ENCODE assay signal across 8 cellular contexts in genomic region chr17:38874505-38875419, GRCh38. TPM values are rescaled to one million over a fixed set of nuclear protein-coding genes. Genes with fewer than 3 reads are reported as not detected.
A peak's percentile ranks its signal among the peaks of the same experiment; 100 is the strongest.
DNase-seq lines count a peak whose midpoint lies in the region; ATAC-seq, FAIRE-seq and TF ChIP-seq lines count a peak whose summit lies in the region.

No MANE protein-coding gene starts in this region.

- no peak overlapping the region for H3K18ac ChIP-seq in H1 (ENCODE audit: extremely low read depth, low read length)
- peak overlapping the region; percentile 18 for H3K18ac ChIP-seq in trophoblast cell (ENCODE audit: low read length)

- H3K56ac ChIP-seq in H1 (replicated peaks; ENCODE audit: insufficient read length, low read depth, low read length) = no peak overlapping the region

- no peak overlapping the region for H4K8ac ChIP-seq in H1 (ENCODE audit: extremely low read depth, insufficient read depth, low read length)
- no peak overlapping the region for H4K8ac ChIP-seq in trophoblast cell (ENCODE audit: low read depth, low read length)

- H3K9me3 ChIP-seq in CD4-positive, CD25-positive, alpha-beta regulatory T cell (ENCODE audit: control insufficient read depth in 2 of 2, low read length in 2 of 2) = no peaks in the 10 kb centered on the region
- H3K9me3 ChIP-seq in PC-9 (ENCODE audit: insufficient read depth, low read depth) (no peaks in the 10 kb centered on the region), H1 (ENCODE audit: insufficient read depth in 2 of 2, low read depth in 1 of 2, low read length in 1 of 2) (no peaks in the 10 kb centered on the region), trophoblast cell (ENCODE audit: insufficient read depth, low read depth, low read length) (no peaks in the 10 kb centered on the region)

- H3K79me2 ChIP-seq in PC-9 (ENCODE audit: low read depth) (peaks cover 91% of the 10 kb centered on the region), H1 (ENCODE audit: control insufficient read depth in 1 of 2, insufficient read depth in 2 of 2, low read length in 2 of 2) (peaks cover 32 to 81% of the 10 kb centered on the region in 2 experiments), trophoblast cell (ENCODE audit: control insufficient read depth, insufficient read depth, low read length, poor library complexity) (peaks cover 44% of the 10 kb centered on the region)

- peak overlapping the region in 1 of 4 experiments; percentile 1; a peak in 1 of 7 replicates for H3K9ac ChIP-seq in H1 (replicated peaks in 1 of 4; ENCODE audit: extremely low read depth in 1 of 4, low read depth in 3 of 4, low read length in 3 of 4)
- no peak overlapping the region for H3K9ac ChIP-seq in trophoblast cell (ENCODE audit: low read length)

- H3K27me3 ChIP-seq in CD4-positive, CD25-positive, alpha-beta regulatory T cell (ENCODE audit: control insufficient read depth, insufficient read depth, low read length) = no peaks in the 10 kb centered on the region
- H3K27me3 ChIP-seq in PC-9 (ENCODE audit: insufficient read depth, low read depth) = no peaks in the 10 kb centered on the region
- no peaks in the 10 kb centered on the region for H3K27me3 ChIP-seq in H1 (replicated peaks in 1 of 4; ENCODE audit: control insufficient read depth in 3 of 4, extremely low read depth in 1 of 4, insufficient read depth in 3 of 4, low read length in 3 of 4)
- H3K27me3 ChIP-seq in trophoblast cell (ENCODE audit: insufficient read depth, low read length) = no peaks in the 10 kb centered on the region

- 0 out of 2 replicates have a peak overlapping the region, but pooled peaks have one; percentile 73 for H2BK5ac ChIP-seq in H1 (ENCODE audit: low read depth, low read length)
- peak overlapping the region; percentile 76 for H2BK5ac ChIP-seq in trophoblast cell (ENCODE audit: low read depth, low read length, poor library complexity)

- POLR2A ChIA-PET in PC-9 (lab: Charles Lee; ENCODE audit: unreplicated experiment) (interaction anchor here (0.5 kb wide), 1 partner anchor 147 kb away, joined by 10 read pairs; no protein-coding TSS in a partner anchor), H1 (lab: Charles Lee; ENCODE audit: partially characterized antibody) (interaction anchor here (1.0 to 24.3 kb wide), 6 partner anchors 8 to 50 kb away, joined by 3 to 468 read pairs (median 51); partner anchors contain the start of genes CWC25, LASP1NB and RPL23)

- CTCF ChIA-PET in PC-9 (lab: Charles Lee) = no interaction called here
- CTCF ChIA-PET in H1 (lab: Charles Lee; ENCODE audit: partially characterized antibody) = interaction anchor here (0.8 kb wide), 1 partner anchor 51 kb away, joined by 3 read pairs; the partner anchor contains the start of gene LASP1NB

- peaks cover 31% of the 10 kb centered on the region for H3K79me1 ChIP-seq in H1 (ENCODE audit: low read depth, low read length)
- H3K79me1 ChIP-seq in trophoblast cell (ENCODE audit: low read length) = peaks cover 24% of the 10 kb centered on the region

- H3K27me3 Mint-ChIP-seq in CD4-positive, CD25-positive, alpha-beta regulatory T cell = peaks cover 13% of the 10 kb centered on the region

- peak overlapping the region; percentile 27; the same call in 1 of the 2 replicates for H2BK12ac ChIP-seq in H1 (ENCODE audit: low read depth, low read length)
- H2BK12ac ChIP-seq in trophoblast cell (ENCODE audit: low read length) = peak overlapping the region; percentile 21

- no peak for ATAC-seq in CD4-positive, CD25-positive, alpha-beta regulatory T cell (ENCODE audit: low read depth in 2 of 2)
- no peak for ATAC-seq in GM21423 (IDR thresholded peaks at IDR 0.05; ENCODE audit: unreplicated experiment)

- peaks cover 26% of the 10 kb centered on the region for H3K36me3 ChIP-seq in CD4-positive, CD25-positive, alpha-beta regulatory T cell (ENCODE audit: control insufficient read depth, insufficient read depth, low read length)
- H3K36me3 ChIP-seq in PC-9 (ENCODE audit: low read depth) (peaks cover 8% of the 10 kb centered on the region), H1 (ENCODE audit: control insufficient read depth in 2 of 4, insufficient read depth in 4 of 4, low read length in 3 of 4) (peaks cover 0 to 3% (median 1%) of the 10 kb centered on the region in 4 experiments; a peak in 2 of 8 replicates), trophoblast cell (ENCODE audit: control insufficient read depth in 1 of 2, insufficient read depth in 2 of 2, low read length in 2 of 2) (peaks cover 17 to 29% of the 10 kb centered on the region in 2 experiments)

- no peak for TF ChIP-seq EP300 in H1 (IDR thresholded peaks at IDR 0.05; ENCODE audit: borderline replicate concordance in 1 of 2, low read depth in 2 of 2, low read length in 2 of 2)

- TF ChIP-seq POLR2A in H1 (IDR thresholded peaks at IDR 0.05; ENCODE audit: control extremely low read depth in 1 of 2, low read depth in 2 of 2, low read length in 2 of 2) = no peak

- peak overlapping the region; percentile 71 to 92 (median 83) for H3K27ac Mint-ChIP-seq in CD4-positive, CD25-positive, alpha-beta regulatory T cell

- H3K4me2 ChIP-seq in PC-9 (peak overlapping the region; percentile 79), H1 (ENCODE audit: insufficient read depth in 1 of 2, low read depth in 2 of 2, low read length in 2 of 2) (0 out of 4 replicates have a peak overlapping the region, but pooled peaks of 1 of the 2 experiments have one; percentile 3), trophoblast cell (ENCODE audit: low read length) (peak overlapping the region; percentile 26)

- DNase-seq in CD4-positive, CD25-positive, alpha-beta regulatory T cell = no peak
- DNase-seq in PC-9 = no peak
- DNase-seq in H1 (ENCODE audit: low read depth in 1 of 2, low spot score in 2 of 2) = no peak
- no peak for DNase-seq in trophoblast cell
- no peak for DNase-seq in cerebellar cortex (ENCODE audit: low spot score)
- DNase-seq in NCI-H226 = no peak
- no peak for DNase-seq in NCI-H2196 (lab: John Stamatoyannopoulos, UW; ENCODE audit: unreplicated experiment)

- no peak overlapping the region for H4K5ac ChIP-seq in H1 (ENCODE audit: insufficient read length, low read depth, low read length)

- H3K23ac ChIP-seq in H1 (ENCODE audit: insufficient read length) (no peak overlapping the region), trophoblast cell (ENCODE audit: low read length) (no peak overlapping the region)

- H4K20me1 ChIP-seq in PC-9 (ENCODE audit: insufficient read depth) (peaks cover 57% of the 10 kb centered on the region), H1 (replicated peaks in 1 of 2; ENCODE audit: control insufficient read depth in 1 of 2, insufficient read depth in 2 of 2, low read length in 2 of 2) (peaks cover 2 to 9% of the 10 kb centered on the region in 2 experiments)

- 0 out of 2 replicates have a peak overlapping the region, but pooled peaks have one; percentile 61 for H2BK20ac ChIP-seq in H1 (ENCODE audit: low read length)

- no peak overlapping the region for H2AFZ ChIP-seq in PC-9
- no peak overlapping the region for H2AFZ ChIP-seq in H1 (ENCODE audit: low read length)
- H2AFZ ChIP-seq in trophoblast cell (ENCODE audit: insufficient read depth, low read length, poor library complexity) = no peak overlapping the region

- intact Hi-C loops in PC-9 (cut with micrococcal nuclease; ENCODE audit: unreplicated experiment) = loop anchor here (5.0 kb wide), 2 partner anchors 183 to 197 kb away; no protein-coding TSS in a partner anchor

- H4K12ac ChIP-seq in trophoblast cell (ENCODE audit: low read depth, low read length) = no peak overlapping the region

- H3K9me3 Mint-ChIP-seq in CD4-positive, CD25-positive, alpha-beta regulatory T cell = no peaks in the 10 kb centered on the region

- no peaks in the 10 kb centered on the region for H3K9me2 ChIP-seq in PC-9 (ENCODE audit: insufficient read depth)

- TF ChIP-seq RAD21 in H1 (IDR thresholded peaks at IDR 0.05 in 1 of 2, conservative IDR thresholded peaks at IDR 0.05 in 1 of 2; ENCODE audit: low read depth in 2 of 2, low read length in 2 of 2) = no peak

- H3K14ac ChIP-seq in H1 (ENCODE audit: insufficient read length) = no peak overlapping the region
- H3K14ac ChIP-seq in trophoblast cell (ENCODE audit: low read length) = peak overlapping the region; percentile 18

- H3K36me3 Mint-ChIP-seq in CD4-positive, CD25-positive, alpha-beta regulatory T cell = peaks cover 17% of the 10 kb centered on the region

- peaks cover 65% of the 10 kb centered on the region for H3F3A ChIP-seq in PC-9 (ENCODE audit: insufficient read depth, low read depth)

- H4K91ac ChIP-seq in H1 (replicated peaks; ENCODE audit: insufficient read length, low read length) (peak overlapping the region; percentile 15), trophoblast cell (ENCODE audit: low read depth, low read length) (peak overlapping the region; percentile 33)

- peaks cover 82% of the 10 kb centered on the region for H3K4me1 ChIP-seq in CD4-positive, CD25-positive, alpha-beta regulatory T cell (ENCODE audit: control insufficient read depth, insufficient read depth, low read length, poor library complexity, severe bottlenecking)
- peaks cover 76% of the 10 kb centered on the region for H3K4me1 ChIP-seq in PC-9 (replicated peaks; ENCODE audit: insufficient read depth)
- H3K4me1 ChIP-seq in H1 (replicated peaks in 1 of 4; ENCODE audit: control insufficient read depth in 3 of 4, insufficient read depth in 4 of 4, low read length in 3 of 4) = peaks cover 15 to 56% (median 34%) of the 10 kb centered on the region in 4 experiments
- peaks cover 49 to 60% of the 10 kb centered on the region in 2 experiments for H3K4me1 ChIP-seq in trophoblast cell (ENCODE audit: control insufficient read depth in 1 of 2, insufficient read depth in 2 of 2, low read length in 2 of 2)

- H3K4me3 Mint-ChIP-seq in CD4-positive, CD25-positive, alpha-beta regulatory T cell = peak overlapping the region; percentile 52 to 99 (median 79)

- no peak overlapping the region for H3K4me3 ChIP-seq in CD4-positive, CD25-positive, alpha-beta regulatory T cell (ENCODE audit: low read depth, low read length)
- H3K4me3 ChIP-seq in PC-9 = 0 out of 2 replicates have a peak overlapping the region, but pooled peaks have one; percentile 27
- no peak overlapping the region for H3K4me3 ChIP-seq in H1 (ENCODE audit: extremely low read depth in 1 of 4, insufficient read depth in 2 of 4, low read depth in 3 of 4, low read length in 4 of 4)
- no peak overlapping the region for H3K4me3 ChIP-seq in trophoblast cell (ENCODE audit: low read depth, low read length)

- 87% methylated on average over 11 of the region's 11 CpGs; no CpG with 5 or more reads in 1 of the 2 experiments for WGBS in H1 (ENCODE audit: extremely low coverage in 1 of 2, insufficient coverage in 1 of 2, insufficient read length in 1 of 2, insufficient replicate concordance in 2 of 2, low coverage in 1 of 2, low lambda C conversion rate in 2 of 2, missing lambda C conversion rate in 1 of 2), 2 experiments
- WGBS in trophoblast cell (ENCODE audit: extremely low coverage, insufficient coverage, insufficient read length) = no CpG with 5 or more reads among the region's 11 CpGs

- H3K27ac ChIP-seq in CD4-positive, CD25-positive, alpha-beta regulatory T cell (ENCODE audit: insufficient read depth, low read length, poor library complexity, severe bottlenecking) = peak overlapping the region; percentile 86
- H3K27ac ChIP-seq in PC-9 (peak overlapping the region; percentile 40; the same call in 1 of the 2 replicates), H1 (ENCODE audit: low read depth, low read length) (peak overlapping the region; percentile 36; the same call in 1 of the 2 replicates), trophoblast cell (ENCODE audit: low read depth, low read length) (peak overlapping the region; percentile 49)

- H3K4ac ChIP-seq in H1 (replicated peaks; ENCODE audit: insufficient read length, low read depth, low read length) (no peak overlapping the region), trophoblast cell (ENCODE audit: low read depth, low read length) (peak overlapping the region; percentile 61)

- H2AK5ac ChIP-seq in H1 (ENCODE audit: low read depth, low read length) (0 out of 2 replicates have a peak overlapping the region, but pooled peaks have one; percentile 45), trophoblast cell (ENCODE audit: low read length) (peak overlapping the region; percentile 17)

- no peak for FAIRE-seq in H1 (lab: Jason Lieb, UNC)

- H2BK15ac ChIP-seq in H1 (ENCODE audit: low read length) = no peak overlapping the region; the same call in 1 of the 2 replicates

- no TSS peak for BruUV-seq in PC-9 (replicated peaks; lab: Mats Ljungman, UMichigan)

- H2BK120ac ChIP-seq in H1 (replicated peaks; ENCODE audit: low read depth, low read length) (no peak overlapping the region), trophoblast cell (ENCODE audit: insufficient read depth, low read length, poor library complexity) (peak overlapping the region; percentile 26)

- peaks cover 10% of the 10 kb centered on the region; the same call in 1 of the 2 replicates for H3K23me2 ChIP-seq in H1 (ENCODE audit: low read depth, low read length)

- no peak for TF ChIP-seq CTCF in PC-9 (conservative IDR thresholded peaks at IDR 0.05)
- no peak for TF ChIP-seq CTCF in H1 (IDR thresholded peaks at IDR 0.05; ENCODE audit: control extremely low read depth in 1 of 3, insufficient read depth in 1 of 3, low read depth in 1 of 3, low read length in 3 of 3)

- H3K4me1 Mint-ChIP-seq in CD4-positive, CD25-positive, alpha-beta regulatory T cell = peaks cover 0 to 84% (median 59%) of the 10 kb centered on the region in 4 donors

RNA-seq across cellular contexts. Expression of gene LASP1, which starts 4.9 kb away (rescaled TPM):
- total RNA-seq in CD4-positive, CD25-positive, alpha-beta regulatory T cell = 154 TPM
- polyA plus RNA-seq in CD4-positive, CD25-positive, alpha-beta regulatory T cell = 10 to 100 TPM; 50.3 to 77.3 (median 62.8) TPM
- total RNA-seq in PC-9 (2021) = 220 and 309 TPM in 2 replicates
- total RNA-seq in H1 (2021; fragmentation: NEBNext Ultra II Directional; extraction: Animal tissue kit (Norgen Biotek cat#: 25700)) = 170 and 180 TPM in 2 replicates
- 114 and 182 TPM in 2 replicates for polyA plus RNA-seq in H1 (2011; rRNA removed)
- 97.6 TPM for polyA plus RNA-seq in H1 (2011; cell fraction: cytosol; rRNA removed)
- polyA plus RNA-seq in H1 (2011; cell fraction: nucleus; rRNA removed) = 95.0 TPM
- 127 to 134 TPM (median 129 TPM) in 4 replicates for polyA plus RNA-seq in H1 (2012, experiment 1 of 2)
- polyA plus RNA-seq in H1 (2012, experiment 2 of 2) = 154 TPM
- 98.7 TPM for polyA plus RNA-seq in H1 (2013, experiment 1 of 2)
- 97.2 TPM for polyA plus RNA-seq in H1 (2013, experiment 2 of 2)
- polyA minus RNA-seq in H1 (2011; rRNA and poly(A)+ RNA removed) = 95.4 and 104 TPM in 2 replicates
- 106 TPM for polyA minus RNA-seq in H1 (2011; cell fraction: cytosol; rRNA and poly(A)+ RNA removed)
- polyA minus RNA-seq in H1 (2011; cell fraction: nucleus; rRNA and poly(A)+ RNA removed) = 55.4 TPM
- polyA plus RNA-seq in trophoblast cell (2013) = 157 TPM in 2 replicates

RNA-seq across cellular contexts. Expression of gene RPL23, which starts 21.2 kb away (rescaled TPM):
- total RNA-seq in CD4-positive, CD25-positive, alpha-beta regulatory T cell = 1,411 TPM
- polyA plus RNA-seq in CD4-positive, CD25-positive, alpha-beta regulatory T cell = 1,000 to 10,000 TPM; 1,034 to 1,357 (median 1,206) TPM
- total RNA-seq in PC-9 (2021) = 1,146 and 1,262 TPM in 2 replicates
- 2,091 and 2,148 TPM in 2 replicates for total RNA-seq in H1 (2021; fragmentation: NEBNext Ultra II Directional; extraction: Animal tissue kit (Norgen Biotek cat#: 25700))
- polyA plus RNA-seq in H1 (2011; rRNA removed) = 1,486 and 2,502 TPM in 2 replicates
- 3,173 TPM for polyA plus RNA-seq in H1 (2011; cell fraction: cytosol; rRNA removed)
- polyA plus RNA-seq in H1 (2011; cell fraction: nucleus; rRNA removed) = 510 TPM
- polyA plus RNA-seq in H1 (2012, experiment 1 of 2) = 2,897 to 3,886 TPM (median 3,522 TPM) in 4 replicates
- 3,306 TPM for polyA plus RNA-seq in H1 (2012, experiment 2 of 2)
- polyA plus RNA-seq in H1 (2013, experiment 1 of 2) = 4,125 TPM
- 4,130 TPM for polyA plus RNA-seq in H1 (2013, experiment 2 of 2)
- polyA minus RNA-seq in H1 (2011; rRNA and poly(A)+ RNA removed) = 442 and 458 TPM in 2 replicates
- 903 TPM for polyA minus RNA-seq in H1 (2011; cell fraction: cytosol; rRNA and poly(A)+ RNA removed)
- 264 TPM for polyA minus RNA-seq in H1 (2011; cell fraction: nucleus; rRNA and poly(A)+ RNA removed)
- polyA plus RNA-seq in trophoblast cell (2013) = 2,811 and 2,862 TPM in 2 replicates

RNA-seq across cellular contexts. Expression of gene CWC25, which starts 49.6 kb away (rescaled TPM):
- total RNA-seq in CD4-positive, CD25-positive, alpha-beta regulatory T cell = 69.5 TPM
- 10 to 100 TPM in 1 of 4 donors, 1 to 10 TPM in 3; 4.4 to 11.2 (median 8.3) TPM for polyA plus RNA-seq in CD4-positive, CD25-positive, alpha-beta regulatory T cell
- 13.7 and 13.9 TPM in 2 replicates for total RNA-seq in PC-9 (2021)
- 13.1 and 15.8 TPM in 2 replicates for total RNA-seq in H1 (2021; fragmentation: NEBNext Ultra II Directional; extraction: Animal tissue kit (Norgen Biotek cat#: 25700))
- 9.2 and 11.1 TPM in 2 replicates for polyA plus RNA-seq in H1 (2011; rRNA removed)
- 16.5 TPM for polyA plus RNA-seq in H1 (2011; cell fraction: cytosol; rRNA removed)
- 29.5 TPM for polyA plus RNA-seq in H1 (2011; cell fraction: nucleus; rRNA removed)
- polyA plus RNA-seq in H1 (2012, experiment 1 of 2) = 15.6 to 19.5 TPM (median 16.8 TPM) in 4 replicates
- 3.2 TPM for polyA plus RNA-seq in H1 (2012, experiment 2 of 2)
- polyA plus RNA-seq in H1 (2013, experiment 1 of 2) = 18.2 TPM
- polyA plus RNA-seq in H1 (2013, experiment 2 of 2) = 15.4 TPM
- 5.4 and 9.1 TPM in 2 replicates for polyA minus RNA-seq in H1 (2011; rRNA and poly(A)+ RNA removed)
- 6.9 TPM for polyA minus RNA-seq in H1 (2011; cell fraction: cytosol; rRNA and poly(A)+ RNA removed)
- 13.2 TPM for polyA minus RNA-seq in H1 (2011; cell fraction: nucleus; rRNA and poly(A)+ RNA removed)
- 17.6 and 18.4 TPM in 2 replicates for polyA plus RNA-seq in trophoblast cell (2013)

Comparison
In these comparisons a context has a peak if more than half of its experiments do, and no peak if none do; other contexts are left out.
1. H3K27ac ChIP-seq: peak in every context shown above with its lines; median percentile 86 in CD4-positive, CD25-positive, alpha-beta regulatory T cell; 49 in trophoblast cell; 40 in PC-9; 36 in H1.